ENCODE assay signal across 23 cellular contexts in genomic region chr4:145697332-145697731, GRCh38. TPM values are rescaled to one million over a fixed set of nuclear protein-coding genes. Genes with fewer than 3 reads are reported as not detected.
A peak's percentile ranks its signal among the peaks of the same experiment; 100 is the strongest.
DNase-seq lines count a peak whose midpoint lies in the region; ATAC-seq, FAIRE-seq and TF ChIP-seq lines count a peak whose summit lies in the region.
"Had no signal": no experiment of that assay in that cellular context is flagged by ENCODE, and none has a peak within 500 bp of the region (broad histone marks: within the 10 kb centered on the region; RNA-seq: fewer than 3 reads in every experiment).

No MANE protein-coding gene starts in this region.

- TF ChIP-seq CTCF in GM13977 (IDR thresholded peaks at IDR 0.05; ENCODE audit: extremely low read depth, insufficient read depth, missing control alignments) = no peak
- no peak for TF ChIP-seq CTCF in GM12878 (IDR thresholded peaks at IDR 0.05 in 2 of 3, conservative IDR thresholded peaks at IDR 0.05 in 1 of 3; ENCODE audit: control insufficient read depth in 2 of 3, extremely low read depth in 1 of 3, insufficient read depth in 1 of 3, low read depth in 3 of 3, low read length in 3 of 3)
- TF ChIP-seq CTCF in CD4-positive, alpha-beta T cell (IDR thresholded peaks at IDR 0.05) = no peak
- no peak for TF ChIP-seq CTCF in esophagus squamous epithelium (IDR thresholded peaks at IDR 0.05)
- no peak for TF ChIP-seq CTCF in Peyer's patch (IDR thresholded peaks at IDR 0.05)

- WGBS in GM12878 (ENCODE audit: insufficient coverage, insufficient replicate concordance, low lambda C conversion rate, missing lambda C conversion rate) = 65% methylated on average over 2 of the region's 2 CpGs
- WGBS in esophagus squamous epithelium, 2 donors = 95 to 100% methylated on average over 2 of the region's 2 CpGs

- TF ChIP-seq POLR2A in GM12878 (IDR thresholded peaks at IDR 0.05; ENCODE audit: low read depth, low read length) = no peak
- TF ChIP-seq POLR2A in esophagus squamous epithelium (IDR thresholded peaks at IDR 0.05) = no peak
- no peak for TF ChIP-seq POLR2A in Peyer's patch (IDR thresholded peaks at IDR 0.05)

- H3K27me3 ChIP-seq in GM12878 (replicated peaks in 1 of 2; ENCODE audit: control insufficient read depth in 2 of 2, insufficient read depth in 2 of 2, low read length in 1 of 2) (no peaks in the 10 kb centered on the region), esophagus squamous epithelium (no peaks in the 10 kb centered on the region), Peyer's patch (no peaks in the 10 kb centered on the region)
- no peaks in the 10 kb centered on the region for H3K27me3 ChIP-seq in CD4-positive, alpha-beta T cell (ENCODE audit: control insufficient read depth, insufficient read depth, low read length)
- H3K27me3 ChIP-seq: BLaER1 had no signal

- H3K27ac ChIP-seq in GM12878 (ENCODE audit: control insufficient read depth, insufficient read depth) (no peak overlapping the region), esophagus squamous epithelium (no peak overlapping the region), Peyer's patch (no peak overlapping the region)
- H3K27ac ChIP-seq in CD4-positive, alpha-beta T cell (ENCODE audit: low read depth, low read length) = no peak overlapping the region
- H3K27ac ChIP-seq: BLaER1, SK-N-MC had no signal

- in situ Hi-C loops in GM13977 (cut with MboI; ENCODE audit: low pct_unique_long_range_greater_than_20kb, low sequenced_read_pairs, unreplicated experiment) = no loop called here
- in situ Hi-C loops in GM12878 (cut with MboI) = no loop called here

- CTCF ChIA-PET in GM12878 (lab: Yijun Ruan, JAX) = no interaction called here
- CTCF ChIA-PET in CD4-positive, alpha-beta T cell (lab: Charles Lee) = no interaction called here

- SMC1A ChIA-PET in GM12878 (lab: Charles Lee; ENCODE audit: uncharacterized antibody, unreplicated experiment) = no interaction called here

- H3K9me3 ChIP-seq in GM12878 (replicated peaks; ENCODE audit: control insufficient read depth, insufficient read depth, low read length) = no peaks in the 10 kb centered on the region
- no peaks in the 10 kb centered on the region for H3K9me3 ChIP-seq in CD4-positive, alpha-beta T cell (ENCODE audit: control insufficient read depth, low read length)
- no peaks in the 10 kb centered on the region for H3K9me3 ChIP-seq in esophagus squamous epithelium
- no peaks in the 10 kb centered on the region for H3K9me3 ChIP-seq in Peyer's patch
- H3K9me3 ChIP-seq: HAP-1 had no signal

- no TSS peak for BruUV-seq in GM12878 (replicated peaks; lab: Mats Ljungman, UMichigan)

- no peak overlapping the region for H2AFZ ChIP-seq in GM12878 (ENCODE audit: control insufficient read depth, low read depth, low read length)

- H3K27me3 Mint-ChIP-seq in CD4-positive, alpha-beta T cell = no peaks in the 10 kb centered on the region

- H3K4me1 Mint-ChIP-seq in CD4-positive, alpha-beta T cell (ENCODE audit: low read depth) = no peaks in the 10 kb centered on the region

- H3K4me1 ChIP-seq in GM12878 (ENCODE audit: control insufficient read depth, insufficient read depth, low read length) (no peaks in the 10 kb centered on the region), esophagus squamous epithelium (no peaks in the 10 kb centered on the region), Peyer's patch (no peaks in the 10 kb centered on the region)
- H3K4me1 ChIP-seq: BLaER1, HAP-1 had no signal

- POLR2A ChIA-PET in GM12878 (lab: Charles Lee) = no interaction called here
- POLR2A ChIA-PET in CD4-positive, alpha-beta T cell (lab: Charles Lee) = no interaction called here

- no peak overlapping the region for H3K4me2 ChIP-seq in GM12878 (ENCODE audit: control insufficient read depth, insufficient read depth)
- H3K4me2 ChIP-seq: BLaER1 had no signal

- no peaks in the 10 kb centered on the region for H3K36me3 Mint-ChIP-seq in CD4-positive, alpha-beta T cell (ENCODE audit: low read depth)
- H3K36me3 Mint-ChIP-seq: CD8-positive, alpha-beta T cell had no signal

- intact Hi-C loops in GM12878 (cut with micrococcal nuclease; ENCODE audit: unreplicated experiment) = no loop called here
- intact Hi-C loops in CD4-positive, alpha-beta T cell (cut with DNase I, micrococcal nuclease) = no loop called here
- intact Hi-C loops in esophagus squamous epithelium (cut with DNase I) = no loop called here

- no peak for FAIRE-seq in GM12878 (lab: Jason Lieb, UNC)
- FAIRE-seq: GM12891, GM18507 had no signal

- H3K36me3 ChIP-seq in GM12878 (ENCODE audit: control insufficient read depth in 2 of 2, insufficient read depth in 2 of 2, low read length in 1 of 2) = no peaks in the 10 kb centered on the region
- H3K36me3 ChIP-seq in esophagus squamous epithelium = no peaks in the 10 kb centered on the region
- H3K36me3 ChIP-seq in Peyer's patch = no peaks in the 10 kb centered on the region
- H3K36me3 ChIP-seq: BLaER1, HAP-1 had no signal

- no peaks in the 10 kb centered on the region for H4K20me1 ChIP-seq in GM12878 (ENCODE audit: control insufficient read depth, insufficient read depth)
- H4K20me1 ChIP-seq: BLaER1 had no signal

- 0 out of 2 replicates have a peak, but pooled peaks have one; percentile 3 for TF ChIP-seq RAD21 in GM12878 (IDR thresholded peaks at IDR 0.05; ENCODE audit: insufficient read depth, low read depth, low read length)

- H3K9ac ChIP-seq in GM12878 (ENCODE audit: control insufficient read depth, insufficient read depth, low read length) = no peak overlapping the region
- H3K9ac ChIP-seq: BLaER1 had no signal

- peak; percentile 66 for ATAC-seq in GM19023 (IDR thresholded peaks at IDR 0.05; ENCODE audit: unreplicated experiment)
- ATAC-seq in HG02870 (IDR thresholded peaks at IDR 0.05; ENCODE audit: unreplicated experiment) = peak; percentile 97
- peak; percentile 74 for ATAC-seq in GM12878
- ATAC-seq in CD4-positive, alpha-beta T cell (ENCODE audit: poor library complexity) = no peak
- ATAC-seq: CD8-positive, alpha-beta T cell had no signal

- H3K4me3 Mint-ChIP-seq in CD4-positive, alpha-beta T cell = no peak overlapping the region
- H3K4me3 Mint-ChIP-seq: CD8-positive, alpha-beta T cell had no signal

- no peaks in the 10 kb centered on the region for H3K79me2 ChIP-seq in GM12878 (ENCODE audit: control insufficient read depth, insufficient read depth, low read length)

- RAD21 ChIA-PET in GM12878 (lab: Charles Lee; ENCODE audit: unreplicated experiment) = no interaction called here

- H3K9me3 Mint-ChIP-seq in CD4-positive, alpha-beta T cell = no peaks in the 10 kb centered on the region
- H3K9me3 Mint-ChIP-seq: CD8-positive, alpha-beta T cell had no signal

- no peak overlapping the region for H3K27ac Mint-ChIP-seq in CD4-positive, alpha-beta T cell
- H3K27ac Mint-ChIP-seq: CD8-positive, alpha-beta T cell had no signal

- H3K4me3 ChIP-seq in GM12878 (no peak overlapping the region), esophagus squamous epithelium (no peak overlapping the region), Peyer's patch (no peak overlapping the region)
- H3K4me3 ChIP-seq: BLaER1, HAP-1, SK-N-MC had no signal

- no peak for TF ChIP-seq EP300 in GM12878 (IDR thresholded peaks at IDR 0.05; ENCODE audit: borderline replicate concordance in 1 of 2, control insufficient read depth in 1 of 2, low read depth in 2 of 2, low read length in 2 of 2)

- DNase-seq in GM13977 (ENCODE audit: low spot score) (peak; percentile 25), GM12878 (ENCODE audit: low read depth, low spot score) (no peak), esophagus squamous epithelium (lab: John Stamatoyannopoulos, UW) (no peak), Peyer's patch (no peak)
- DNase-seq in CD4-positive, alpha-beta T cell = no peak
- DNase-seq: Calu3; CD8-positive, alpha-beta T cell; GF-D8; NCI-H1105 treated with DMSO at 0.1 percent for 48 hours; NCI-H1694; NCI-H2081 treated with DMSO at 0.1 percent for 48 hours; NCI-H748 treated with DMSO at 0.1 percent for 48 hours; SHP77 had no signal

TF ChIP-seq in GM12878, 131 proteins besides CTCF, POLR2A, EP300 and RAD21 (continues in another document):
- no peak for TF ChIP-seq BHLHE40 (IDR thresholded peaks at IDR 0.05; ENCODE audit: borderline replicate concordance in 1 of 2, low read depth in 2 of 2, low read length in 1 of 2)
- TF ChIP-seq SRF (IDR thresholded peaks at IDR 0.05; ENCODE audit: low read depth in 2 of 2, low read length in 2 of 2) = no peak
- no peak for TF ChIP-seq E2F4 (IDR thresholded peaks at IDR 0.05; ENCODE audit: low read depth, low read length)
- TF ChIP-seq RUNX3 (IDR thresholded peaks at IDR 0.05; ENCODE audit: low read length) = peak; percentile 87
- no peak for TF ChIP-seq EED (IDR thresholded peaks at IDR 0.05; ENCODE audit: low read depth)
- no peak for TF ChIP-seq MYB (IDR thresholded peaks at IDR 0.05; ENCODE audit: borderline replicate concordance, low read depth, low read length)
- no peak for TF ChIP-seq FOXK2 (IDR thresholded peaks at IDR 0.05)
- TF ChIP-seq CREM (IDR thresholded peaks at IDR 0.05; ENCODE audit: low read depth) = peak; percentile 29; the same call in 1 of the 2 replicates

RNA-seq across cellular contexts. Expression of gene C4orf51, which starts 17.4 kb away (rescaled TPM):
- not detected in 2 replicates for total RNA-seq in GM12878 (2013; cell fraction: nucleolus; rRNA removed)
- not detected in 2 replicates for total RNA-seq in GM12878 (2014; rRNA removed)
- total RNA-seq in GM12878 (2014; rRNA removed; fragmentation: Illumina TruSeq; extraction: Trizol) = not detected in 2 replicates
- not detected in 2 replicates for total RNA-seq in GM12878 (2021)
- polyA plus RNA-seq in GM12878 (2011; ENCODE audit: low read depth) = not detected
- not detected in 2 replicates for polyA plus RNA-seq in GM12878 (2011; rRNA removed)
- not detected in 2 replicates for polyA plus RNA-seq in GM12878 (2011; cell fraction: cytosol; rRNA removed)
- not detected in 2 replicates for polyA plus RNA-seq in GM12878 (2011; cell fraction: nucleus; rRNA removed)
- not detected in 2 replicates for polyA plus RNA-seq in GM12878 (2012)
- not detected in 2 replicates for polyA plus RNA-seq in GM12878 (2014; fragmentation: Illumina TruSeq; extraction: Trizol)
- not detected for polyA plus RNA-seq in GM12878 (2014; fragmentation: Nextera tagmentation; extraction: Ambion mirVana)
- not detected in 2 replicates for polyA plus RNA-seq in GM12878 (2014; rRNA removed)
- polyA plus RNA-seq in GM12878 (2016; fragmentation: Nextera tagmentation; extraction: Ambion mirVana) = not detected
- not detected in 2 replicates for polyA minus RNA-seq in GM12878 (2011; rRNA and poly(A)+ RNA removed)
- polyA minus RNA-seq in GM12878 (2011; cell fraction: cytosol; rRNA and poly(A)+ RNA removed) = not detected in 2 replicates
- polyA minus RNA-seq in GM12878 (2011; cell fraction: nucleus; rRNA and poly(A)+ RNA removed) = not detected in 2 replicates
- total RNA-seq in CD4-positive, alpha-beta T cell = not detected
- total RNA-seq in esophagus squamous epithelium = not detected
- total RNA-seq in Peyer's patch = not detected
- total RNA-seq: A673; Calu3; CD8-positive, alpha-beta T cell; NCI-H460; OCI-LY7 had no signal
